ENCODE assay signal across 15 cellular contexts in the genomic region with DNA sequence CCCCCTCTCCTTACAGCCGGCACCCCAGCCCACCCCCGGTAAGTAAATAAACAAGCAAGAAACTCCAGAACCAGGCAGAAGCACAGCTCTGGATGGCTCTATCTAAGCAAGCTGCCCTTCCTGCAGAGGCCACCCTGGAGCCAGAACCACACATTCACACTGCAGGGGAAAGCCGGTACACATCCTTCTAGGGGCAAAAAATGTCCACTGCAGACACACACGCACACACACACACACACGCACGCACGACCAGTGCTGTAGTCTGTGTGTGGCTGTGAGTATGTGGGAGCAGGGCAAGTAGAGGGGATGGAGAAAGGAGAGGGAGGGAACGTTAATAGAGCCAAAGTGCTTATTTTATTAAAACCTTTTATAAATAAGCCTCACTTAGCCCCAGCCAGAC.
DNase-seq lines count a peak whose midpoint lies in the region; ATAC-seq, FAIRE-seq and TF ChIP-seq lines count a peak whose summit lies in the region.
"Had no signal": no experiment of that assay in that cellular context is flagged by ENCODE, and none has a peak within 500 bp of the region (broad histone marks: within the 10 kb centered on the region; RNA-seq: fewer than 3 reads in every experiment).

No MANE protein-coding gene starts in this region.

- H3K36me3 ChIP-seq in brain microvascular endothelial cell (replicated peaks): no peaks in the 10 kb centered on the region
- H3K36me3 ChIP-seq in kidney (ENCODE audit: control insufficient read depth in 1 of 2, insufficient read depth in 2 of 2, low read length in 2 of 2): no peaks in the 10 kb centered on the region
- peaks cover 0 to 2% of the 10 kb centered on the region in 2 donors for H3K36me3 ChIP-seq in stomach smooth muscle (ENCODE audit: control insufficient read depth in 2 of 2, insufficient read depth in 2 of 2, low read length in 2 of 2)
- H3K36me3 ChIP-seq: BLaER1 treated with 17β-estradiol and CSF1 and Interleukin-3, amounts not matched to agents 10 nM and 100 nM had no signal

- no peak for FAIRE-seq in kidney (lab: Jason Lieb, UNC)
- FAIRE-seq: K562 had no signal

- in situ Hi-C loops in brain microvascular endothelial cell (cut with HindIII; ENCODE audit: low pct_ligation_motif_present, low sequenced_read_pairs): no loop called here

- H3K4me3 ChIP-seq in brain microvascular endothelial cell (ENCODE audit: low read depth, low read length) (no peak overlapping the region), kidney (ENCODE audit: low read length in 2 of 2) (no peak overlapping the region), stomach smooth muscle (ENCODE audit: low read length in 2 of 2) (peak overlapping the region in 1 of 2 donors; percentile 40)
- H3K4me3 ChIP-seq: BLaER1 treated with 17β-estradiol and CSF1 and Interleukin-3, amounts not matched to agents 10 nM and 100 nM; GM23248; K562; psoas muscle; SK-N-MC had no signal

- H3K9ac ChIP-seq in kidney (ENCODE audit: low read length in 2 of 2): no peak overlapping the region
- peak overlapping the region; percentile 68 to 71 for H3K9ac ChIP-seq in stomach smooth muscle (ENCODE audit: low read length in 2 of 2)
- H3K9ac ChIP-seq: BLaER1 treated with 17β-estradiol and CSF1 and Interleukin-3, amounts not matched to agents 10 nM and 100 nM; GM23248 had no signal

- H3K27me3 ChIP-seq in brain microvascular endothelial cell (replicated peaks) (peaks cover 8% of the 10 kb centered on the region), stomach smooth muscle (ENCODE audit: control insufficient read depth in 1 of 2, insufficient read depth in 2 of 2, low read length in 2 of 2) (no peaks in the 10 kb centered on the region)
- H3K27me3 ChIP-seq: BLaER1 treated with 17β-estradiol and CSF1 and Interleukin-3, amounts not matched to agents 10 nM and 100 nM had no signal

- TF ChIP-seq CTCF in brain microvascular endothelial cell (IDR thresholded peaks at IDR 0.05; ENCODE audit: low read depth, low read length, missing control alignments) (no peak), kidney (IDR thresholded peaks at IDR 0.05; ENCODE audit: borderline replicate concordance, extremely low read depth, insufficient read depth) (no peak)

- H3K4me1 ChIP-seq in kidney (ENCODE audit: control insufficient read depth in 1 of 2, insufficient read depth in 1 of 2, low read depth in 1 of 2, low read length in 2 of 2) (peaks cover 23 to 37% of the 10 kb centered on the region in 2 donors), stomach smooth muscle (ENCODE audit: control insufficient read depth, insufficient read depth, low read length) (peaks cover 93% of the 10 kb centered on the region)
- H3K4me1 ChIP-seq: psoas muscle had no signal

- intact Hi-C loops in kidney (cut with DNase I): no loop called here

- H3K27ac ChIP-seq in brain microvascular endothelial cell (no peak overlapping the region), kidney (ENCODE audit: low read depth in 2 of 2, low read length in 2 of 2) (no peak overlapping the region), stomach smooth muscle (ENCODE audit: low read length) (peak overlapping the region; percentile 96)
- H3K27ac ChIP-seq: BLaER1 treated with 17β-estradiol and CSF1 and Interleukin-3, amounts not matched to agents 10 nM and 100 nM; GM23248; psoas muscle; SK-N-MC had no signal

- ATAC-seq in activated CD4-positive, CD25-positive, alpha-beta regulatory T cell treated with anti-CD3 and anti-CD28 coated beads, Interleukin-2, amount 50 U/mL, for 24 hours: no peak
- no peak for ATAC-seq in HG03108 (IDR thresholded peaks at IDR 0.05; ENCODE audit: unreplicated experiment)
- ATAC-seq: K562, psoas muscle had no signal

- DNase-seq in NCI-H1694 (lab: John Stamatoyannopoulos, UW): peak; percentile 64
- peak; percentile 9 for DNase-seq in brain microvascular endothelial cell
- peak; percentile 32 for DNase-seq in kidney
- DNase-seq in activated T-cell treated with anti-CD3 and anti-CD28 coated beads, Interleukin-2, amount 50 U/mL, for 48 hours: no peak
- no peak for DNase-seq in NK-92 treated with Interleukin-12 subunit alpha and Interleukin-12 subunit beta, amount 100 ng/mL, for 24 hours (lab: John Stamatoyannopoulos, UW)
- DNase-seq: cortex of kidney, GM23248, NCI-H1436, psoas muscle had no signal

- H3K9me3 ChIP-seq in kidney (ENCODE audit: control insufficient read depth in 1 of 2, low read length in 2 of 2): no peaks in the 10 kb centered on the region
- H3K9me3 ChIP-seq in stomach smooth muscle (ENCODE audit: control insufficient read depth in 2 of 2, low read length in 2 of 2): no peaks in the 10 kb centered on the region
- H3K9me3 ChIP-seq: BLaER1 treated with 17β-estradiol and CSF1 and Interleukin-3, amounts not matched to agents 10 nM and 100 nM; psoas muscle had no signal

Comparison
In these comparisons a context has a peak if more than half of its experiments do, and no peak if none do; other contexts are left out.
1. DNase-seq: peak in NCI-H1694 (single experiment), brain microvascular endothelial cell (single experiment) and kidney (single experiment); none in activated T-cell treated with anti-CD3 and anti-CD28 coated beads, Interleukin-2, amount 50 U/mL, for 48 hours (0 of 2) and NK-92 treated with Interleukin-12 subunit alpha and Interleukin-12 subunit beta, amount 100 ng/mL, for 24 hours (single experiment).
2. H3K9ac ChIP-seq: peak in stomach smooth muscle (2 of 2); none in kidney (0 of 2).